ENCODE assay signal across 7 cellular contexts in the genomic region with DNA sequence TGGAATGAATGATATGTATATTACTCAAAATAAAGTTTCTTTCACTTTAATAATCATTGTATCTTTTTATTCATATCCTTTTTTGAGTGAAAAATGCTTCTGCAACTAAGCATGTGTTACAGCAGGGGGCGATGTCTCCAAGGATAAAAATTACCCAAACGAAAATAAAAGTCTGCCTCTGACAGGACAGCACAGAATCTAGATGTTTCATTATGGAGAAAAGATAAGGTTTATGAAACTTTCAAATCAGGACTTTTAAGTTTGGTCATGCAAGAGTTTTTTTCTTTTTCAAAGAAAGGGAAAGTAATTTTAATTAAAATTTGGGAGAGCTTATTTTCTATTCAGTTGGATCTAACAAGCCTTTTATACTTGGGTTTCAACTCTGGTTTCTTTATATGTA. TPM values are rescaled to one million over a fixed set of nuclear protein-coding genes. Genes with fewer than 3 reads are reported as not detected.
DNase-seq lines count a peak whose midpoint lies in the region; ATAC-seq and TF ChIP-seq lines count a peak whose summit lies in the region.

No MANE protein-coding gene starts in this region.

- 0 out of 2 replicates have a peak, but pooled peaks cover under 1% of the 10 kb centered on the region for H3K4me1 Mint-ChIP-seq in WTC11

- no peak overlapping the region for H3K4me2 ChIP-seq in parathyroid adenoma (ENCODE audit: low read length)

- no peaks in the 10 kb centered on the region for H3K4me1 ChIP-seq in parathyroid adenoma

- H3K36me3 ChIP-seq in parathyroid adenoma (ENCODE audit: control insufficient read depth, insufficient read depth, low read length), result no peaks in the 10 kb centered on the region

- no peak overlapping the region for H3K9ac ChIP-seq in parathyroid adenoma

- no peak overlapping the region for H2AFZ ChIP-seq in parathyroid adenoma

- no peak overlapping the region for H3K4me3 Mint-ChIP-seq in WTC11

- POLR2A ChIA-PET in WTC11 (lab: Charles Lee), result no interaction called here

- no peaks in the 10 kb centered on the region for H3K9me3 ChIP-seq in parathyroid adenoma (ENCODE audit: control insufficient read depth, low read length)

- H3K27ac Mint-ChIP-seq in WTC11, result no peak overlapping the region

- H3K79me2 ChIP-seq in parathyroid adenoma, result no peaks in the 10 kb centered on the region

- CTCF ChIA-PET in WTC11 (lab: Charles Lee), result interaction anchor here (1.1 to 4.7 kb wide), 6 partner anchors 9 to 333 kb away, joined by 3 to 27 read pairs (median 7); partner anchors contain the start of gene CAV1

- ATAC-seq in GM21367 (IDR thresholded peaks at IDR 0.05; ENCODE audit: unreplicated experiment) (peak; percentile 59), WTC11 (no peak; the same call in 1 of the 2 replicates)

- TF ChIP-seq CTCF in WTC11 (IDR thresholded peaks at IDR 0.05) (peak; percentile 73), parathyroid adenoma (IDR thresholded peaks at IDR 0.05) (peak; percentile 68)

- H3K4me3 ChIP-seq in parathyroid adenoma (ENCODE audit: low read depth, low read length), result no peak overlapping the region

- H3K36me3 Mint-ChIP-seq in WTC11, result peaks cover 2% of the 10 kb centered on the region; the same call in 1 of the 2 replicates

- no peaks in the 10 kb centered on the region for H3K27me3 ChIP-seq in parathyroid adenoma (ENCODE audit: control insufficient read depth, insufficient read depth, low read length)

- no peaks in the 10 kb centered on the region for H3K9me3 Mint-ChIP-seq in WTC11

- peak; percentile 18 for DNase-seq in DMS79 (lab: John Stamatoyannopoulos, UW)
- peak; percentile 9 for DNase-seq in MV-4-11 (lab: John Stamatoyannopoulos, UW)
- no peak for DNase-seq in WTC11 (ENCODE audit: low spot score)
- peak; percentile 63 for DNase-seq in fibroblast of the conjunctiva (ENCODE audit: low read depth)
- no peak for DNase-seq in activated effector memory CD4-positive, alpha-beta T cell treated with anti-CD3 and anti-CD28 coated beads, Interleukin-2, amount 50 U/mL, for 16 hours

- no peaks in the 10 kb centered on the region for H3K27me3 Mint-ChIP-seq in WTC11 (ENCODE audit: low read depth)

- H3K27ac ChIP-seq in parathyroid adenoma, result no peak overlapping the region

TF ChIP-seq in WTC11, 78 proteins besides CTCF, POLR2A, EP300 and RAD21:
- no peak for TF ChIP-seq HMGXB4 (CRISPR knock-in tag; IDR thresholded peaks at IDR 0.05)
- TF ChIP-seq EMX1 (CRISPR knock-in tag; IDR thresholded peaks at IDR 0.05), result no peak
- TF ChIP-seq, protein P1, sequence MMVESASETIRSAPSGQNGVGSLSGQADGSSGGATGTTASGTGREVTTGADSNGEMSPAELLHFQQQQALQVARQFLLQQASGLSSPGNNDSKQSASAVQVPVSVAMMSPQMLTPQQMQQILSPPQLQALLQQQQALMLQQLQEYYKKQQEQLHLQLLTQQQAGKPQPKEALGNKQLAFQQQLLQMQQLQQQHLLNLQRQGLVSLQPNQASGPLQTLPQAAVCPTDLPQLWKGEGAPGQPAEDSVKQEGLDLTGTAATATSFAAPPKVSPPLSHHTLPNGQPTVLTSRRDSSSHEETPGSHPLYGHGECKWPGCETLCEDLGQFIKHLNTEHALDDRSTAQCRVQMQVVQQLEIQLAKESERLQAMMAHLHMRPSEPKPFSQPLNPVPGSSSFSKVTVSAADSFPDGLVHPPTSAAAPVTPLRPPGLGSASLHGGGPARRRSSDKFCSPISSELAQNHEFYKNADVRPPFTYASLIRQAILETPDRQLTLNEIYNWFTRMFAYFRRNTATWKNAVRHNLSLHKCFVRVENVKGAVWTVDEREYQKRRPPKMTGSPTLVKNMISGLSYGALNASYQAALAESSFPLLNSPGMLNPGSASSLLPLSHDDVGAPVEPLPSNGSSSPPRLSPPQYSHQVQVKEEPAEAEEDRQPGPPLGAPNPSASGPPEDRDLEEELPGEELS (CRISPR knock-in tag; IDR thresholded peaks at IDR 0.05), result no peak
- no peak for TF ChIP-seq GABPB1 (CRISPR knock-in tag; IDR thresholded peaks at IDR 0.05)
- no peak for TF ChIP-seq FOXK1 (CRISPR knock-in tag; IDR thresholded peaks at IDR 0.05)

RNA-seq across cellular contexts. Expression of gene TES, which starts 48.4 kb away (rescaled TPM):
- 48.5 to 49.9 TPM (median 49.5 TPM) in 3 replicates for total RNA-seq in WTC11 (2021)

Comparison
In these comparisons a context has a peak if more than half of its experiments do, and no peak if none do; other contexts are left out.
1. DNase-seq: peak in DMS79 (single experiment), MV-4-11 (single experiment) and fibroblast of the conjunctiva (single experiment); none in WTC11 (single experiment) and activated effector memory CD4-positive, alpha-beta T cell treated with anti-CD3 and anti-CD28 coated beads, Interleukin-2, amount 50 U/mL, for 16 hours (single experiment).